Comparison of ENCODE assay signal across 9 cellular contexts in genomic region chr5:75668988-75669760, GRCh38. TPM values are rescaled to one million over a fixed set of nuclear protein-coding genes. Genes with fewer than 3 reads are reported as not detected.
DNase-seq lines count a peak whose midpoint lies in the region; ATAC-seq and TF ChIP-seq lines count a peak whose summit lies in the region.
"Had no signal": no experiment of that assay in that cellular context is flagged by ENCODE, and none has a peak within 500 bp of the region (broad histone marks: within the 10 kb centered on the region; RNA-seq: fewer than 3 reads in every experiment).

No MANE protein-coding gene starts in this region.

- H3K9me3 ChIP-seq in breast epithelium, result no peaks in the 10 kb centered on the region
- no peaks in the 10 kb centered on the region for H3K9me3 ChIP-seq in spleen
- H3K9me3 ChIP-seq in GM23248 (ENCODE audit: low read depth), result no peaks in the 10 kb centered on the region

- WGBS in spleen, 5 donors, result 12 to 31% (median 15%) methylated on average over 11 of the region's 11 CpGs
- 81% methylated on average over 11 of the region's 11 CpGs for WGBS in GM23248 (ENCODE audit: low coverage in 1 of 2, low lambda C conversion rate in 2 of 2, missing lambda C conversion rate in 2 of 2), 2 experiments

- no peaks in the 10 kb centered on the region for H3K79me2 ChIP-seq in GM23248 (ENCODE audit: insufficient read depth)

- no peaks in the 10 kb centered on the region for H3K9me3 Mint-ChIP-seq in MCF 10A (ENCODE audit: unreplicated experiment)
- H3K9me3 Mint-ChIP-seq in activated CD4-positive, alpha-beta T cell treated with anti-CD3 and anti-CD28 coated beads, Interleukin-2, amount 10 ng/mL, durations not matched to agents 24 days and 14 days, result no peaks in the 10 kb centered on the region

- no peaks in the 10 kb centered on the region for H3K9me2 ChIP-seq in GM23248 (ENCODE audit: insufficient read depth)

- no peak overlapping the region for H2AFZ ChIP-seq in GM23248

- H3K27me3 Mint-ChIP-seq in MCF 10A (ENCODE audit: insufficient read depth, unreplicated experiment), result no peaks in the 10 kb centered on the region
- H3K27me3 Mint-ChIP-seq in activated CD4-positive, alpha-beta T cell treated with anti-CD3 and anti-CD28 coated beads, Interleukin-2, amount 10 ng/mL, durations not matched to agents 24 days and 14 days, result no peaks in the 10 kb centered on the region

- H3K27ac Mint-ChIP-seq in MCF 10A (ENCODE audit: low read depth, unreplicated experiment), result peak overlapping the region; percentile 66
- H3K27ac Mint-ChIP-seq in activated CD4-positive, alpha-beta T cell treated with anti-CD3 and anti-CD28 coated beads, Interleukin-2, amount 10 ng/mL, durations not matched to agents 24 days and 14 days, result peak overlapping the region; percentile 95

- H3K27me3 ChIP-seq in breast epithelium, result no peaks in the 10 kb centered on the region
- H3K27me3 ChIP-seq in spleen (replicated peaks in 1 of 7), result no peaks in the 10 kb centered on the region
- H3K27me3 ChIP-seq in GM23248 (replicated peaks; ENCODE audit: insufficient read depth), result no peaks in the 10 kb centered on the region

- no peak for TF ChIP-seq POLR2A in breast epithelium (IDR thresholded peaks at IDR 0.05)
- no peak for TF ChIP-seq POLR2A in spleen (IDR thresholded peaks at IDR 0.05)

- intact Hi-C loops in MCF 10A (cut with micrococcal nuclease), result no loop called here
- intact Hi-C loops in breast epithelium (cut with DNase I; ENCODE audit: low total_unique reads), result no loop called here
- intact Hi-C loops in activated CD4-positive, alpha-beta T cell treated with anti-CD3 and anti-CD28 coated beads, Interleukin-2, amount 10 ng/mL, durations not matched to agents 24 days and 14 days (cut with micrococcal nuclease), result loop anchor here (1.0 to 10.0 kb wide), 8 partner anchors 9 to 733 kb away; partner anchors contain the start of genes ANKRD31, CERT1, GCNT4 and HMGCR
- intact Hi-C loops in spleen (cut with DNase I; ENCODE audit: low total_unique reads), result no loop called here

- no peak overlapping the region for H3K4me2 ChIP-seq in GM23248 (ENCODE audit: unreplicated experiment)

- H3K4me1 ChIP-seq in breast epithelium (no peaks in the 10 kb centered on the region), spleen (peaks cover 5 to 21% (median 13%) of the 10 kb centered on the region in 6 donors), GM23248 (ENCODE audit: insufficient read depth) (no peaks in the 10 kb centered on the region)

- H3F3A ChIP-seq in GM23248 (ENCODE audit: insufficient read depth), result no peaks in the 10 kb centered on the region

- H3K4me1 Mint-ChIP-seq in MCF 10A (ENCODE audit: insufficient read depth, unreplicated experiment), result peaks cover 25% of the 10 kb centered on the region
- H3K4me1 Mint-ChIP-seq in activated CD4-positive, alpha-beta T cell treated with anti-CD3 and anti-CD28 coated beads, Interleukin-2, amount 10 ng/mL, durations not matched to agents 24 days and 14 days, result peaks cover 36% of the 10 kb centered on the region

- H3K4me3 Mint-ChIP-seq in MCF 10A (ENCODE audit: unreplicated experiment), result peak overlapping the region; percentile 8
- H3K4me3 Mint-ChIP-seq in activated CD4-positive, alpha-beta T cell treated with anti-CD3 and anti-CD28 coated beads, Interleukin-2, amount 10 ng/mL, durations not matched to agents 24 days and 14 days, result peak overlapping the region; percentile 79

- no peaks in the 10 kb centered on the region for H4K20me1 ChIP-seq in GM23248 (ENCODE audit: insufficient read depth)

- in situ Hi-C loops in GM23248 (cut with MboI), result no loop called here

- no peak overlapping the region for H3K9ac ChIP-seq in GM23248

- TF ChIP-seq CTCF in MCF 10A (IDR thresholded peaks at IDR 0.05; ENCODE audit: unreplicated experiment), result no peak
- TF ChIP-seq CTCF in breast epithelium (IDR thresholded peaks at IDR 0.05), result no peak
- no peak for TF ChIP-seq CTCF in fibroblast of pulmonary artery (IDR thresholded peaks at IDR 0.05; ENCODE audit: low read length, missing control alignments)
- TF ChIP-seq CTCF in spleen (IDR thresholded peaks at IDR 0.05 in 8 of 11, conservative IDR thresholded peaks at IDR 0.05 in 3 of 11), result no peak

- peaks cover 15% of the 10 kb centered on the region for H3K36me3 Mint-ChIP-seq in MCF 10A (ENCODE audit: insufficient read depth, unreplicated experiment)
- peaks cover 23% of the 10 kb centered on the region for H3K36me3 Mint-ChIP-seq in activated CD4-positive, alpha-beta T cell treated with anti-CD3 and anti-CD28 coated beads, Interleukin-2, amount 10 ng/mL, durations not matched to agents 24 days and 14 days (ENCODE audit: low read depth)

- H3K27ac ChIP-seq in breast epithelium (peak overlapping the region in 1 of 2 donors; percentile 53), spleen (peak overlapping the region in 7 of 8 donors; percentile 47 to 75 (median 64)), GM23248 (no peak overlapping the region)
- H3K27ac ChIP-seq: C4-2B had no signal

- H3K36me3 ChIP-seq in breast epithelium, result no peaks in the 10 kb centered on the region
- H3K36me3 ChIP-seq in spleen, result peaks cover 0 to 24% (median 16%) of the 10 kb centered on the region in 6 donors
- no peaks in the 10 kb centered on the region for H3K36me3 ChIP-seq in GM23248 (ENCODE audit: low read depth)

- peak overlapping the region in 1 of 3 donors; percentile 22 for H3K4me3 ChIP-seq in breast epithelium
- H3K4me3 ChIP-seq in fibroblast of pulmonary artery (replicated peaks; ENCODE audit: low read depth, low read length), result no peak overlapping the region
- peak overlapping the region in 6 of 8 donors; percentile 7 to 60 (median 22) for H3K4me3 ChIP-seq in spleen
- no peak overlapping the region for H3K4me3 ChIP-seq in GM23248

- POLR2A ChIA-PET in MCF 10A (lab: Yijun Ruan, JAX), result interaction anchor here (0.5 kb wide), 1 partner anchor 421 kb away, joined by 3 read pairs; no protein-coding TSS in a partner anchor

- DNase-seq in MCF 10A (ENCODE audit: unreplicated experiment), result peak; percentile 51
- DNase-seq in breast epithelium (ENCODE audit: low spot score in 2 of 2), result no peak
- peak; percentile 48 for DNase-seq in NCI-H146 treated with DMSO at 0.1 percent for 48 hours (lab: John Stamatoyannopoulos, UW; ENCODE audit: unreplicated experiment)
- DNase-seq in activated CD4-positive, alpha-beta T cell treated with anti-CD3 and anti-CD28 coated beads, Interleukin-2, amount 10 ng/mL, durations not matched to agents 24 days and 14 days, result peak; percentile 83
- DNase-seq in fibroblast of pulmonary artery (ENCODE audit: low read depth), result peak; percentile 25
- peak; percentile 79 for DNase-seq in spleen
- no peak for DNase-seq in GM23248

- CTCF ChIA-PET in MCF 10A (lab: Yijun Ruan, JAX), result interaction anchor here (1.4 kb wide), 1 partner anchor 13 kb away, joined by 4 read pairs; no protein-coding TSS in a partner anchor

- no TSS peak for BruUV-seq in MCF 10A (replicated peaks; lab: Mats Ljungman, UMichigan)

- peak; percentile 80 for ATAC-seq in HG02970 (IDR thresholded peaks at IDR 0.05; ENCODE audit: low FRiP score, unreplicated experiment)

RNA-seq across cellular contexts. Expression of gene POC5, which starts 48.1 kb away (rescaled TPM):
- total RNA-seq in MCF 10A (2022), result 14.3 and 17.4 TPM in 2 replicates
- 10 to 100 TPM in 2 of 3 donors, 1 to 10 TPM in 1; 8.2 to 22.9 (median 18.9) TPM for total RNA-seq in breast epithelium
- total RNA-seq in activated CD4-positive, alpha-beta T cell treated with anti-CD3 and anti-CD28 coated beads, Interleukin-2, amount 10 ng/mL, durations not matched to agents 24 days and 14 days, result 20.8 and 21.3 TPM in 2 replicates
- total RNA-seq in spleen, result 10 to 100 TPM; 11.8 to 36.0 (median 17.4) TPM
- polyA plus RNA-seq in spleen, result 10 to 100 TPM; 11.2 to 15.4 (median 13.8) TPM
- total RNA-seq in GM23248 (2014; rRNA removed; shearing (Covaris generic)), result 14.5 and 17.4 TPM in 2 replicates
- 7.7 and 7.9 TPM in 2 replicates for polyA plus RNA-seq in GM23248 (2016; fragmentation: Nextera tagmentation; extraction: Ambion mirVana)

RNA-seq across cellular contexts. Expression of gene ANKDD1B, which starts 57.9 kb away (rescaled TPM):
- total RNA-seq in MCF 10A (2022) (0.68 and 1.2 TPM in 2 replicates), breast epithelium (1 to 10 TPM in 2 of 3 donors, under 1 TPM in 1; 0.66 to 1.4 (median 1.0) TPM), spleen (1 to 10 TPM in 1 of 7 donors, under 1 TPM in 6; 0.34 to 1.4 (median 0.43) TPM)
- total RNA-seq in activated CD4-positive, alpha-beta T cell treated with anti-CD3 and anti-CD28 coated beads, Interleukin-2, amount 10 ng/mL, durations not matched to agents 24 days and 14 days, result 0.36 and 0.40 TPM in 2 replicates
- polyA plus RNA-seq in spleen (under 1 TPM; 0.20 to 0.77 (median 0.29) TPM), GM23248 (2016; fragmentation: Nextera tagmentation; extraction: Ambion mirVana) (0.15 and 0.20 TPM in 2 replicates)
- total RNA-seq in GM23248 (2014; rRNA removed; shearing (Covaris generic)), result 1.9 TPM in 1 of 2 replicates, not detected in the other

Comparison
In these comparisons a context has a peak if more than half of its experiments do, and no peak if none do; other contexts are left out.
1. DNase-seq: peak in MCF 10A (single experiment), NCI-H146 treated with DMSO at 0.1 percent for 48 hours (single experiment), activated CD4-positive, alpha-beta T cell treated with anti-CD3 and anti-CD28 coated beads, Interleukin-2, amount 10 ng/mL, durations not matched to agents 24 days and 14 days (single experiment), fibroblast of pulmonary artery (single experiment) and spleen (single experiment); none in breast epithelium (0 of 2) and GM23248 (single experiment).
2. H3K4me3 ChIP-seq: peak in spleen (6 of 8); none in fibroblast of pulmonary artery (single experiment) and GM23248 (single experiment).